ENCODE assay signal across 16 cellular contexts in genomic region chr4:156194896-156195295, GRCh38.
A peak's percentile ranks its signal among the peaks of the same experiment; 100 is the strongest.
DNase-seq lines count a peak whose midpoint lies in the region; ATAC-seq, FAIRE-seq and TF ChIP-seq lines count a peak whose summit lies in the region.
"Had no signal": no experiment of that assay in that cellular context is flagged by ENCODE, and none has a peak within 500 bp of the region (broad histone marks: within the 10 kb centered on the region; RNA-seq: fewer than 3 reads in every experiment).

No MANE protein-coding gene starts in this region.

- peaks cover 15% of the 10 kb centered on the region for H3F3A ChIP-seq in smooth muscle cell (ENCODE audit: low read depth)

- TF ChIP-seq CTCF in Panc1 (IDR thresholded peaks at IDR 0.05): no peak
- no peak for TF ChIP-seq CTCF in foreskin fibroblast (IDR thresholded peaks at IDR 0.05; ENCODE audit: low read depth, low read length)
- no peak for TF ChIP-seq CTCF in smooth muscle cell (IDR thresholded peaks at IDR 0.05; ENCODE audit: borderline replicate concordance, insufficient read depth, poor library complexity, severe bottlenecking)

- no peak for ATAC-seq in Panc1
- ATAC-seq in HG03039 (IDR thresholded peaks at IDR 0.05; ENCODE audit: unreplicated experiment): no peak
- ATAC-seq: K562 had no signal

- FAIRE-seq in GM12892 (lab: Jason Lieb, UNC): peak; percentile 54
- FAIRE-seq: D721Med, K562 had no signal

- WGBS in smooth muscle cell (ENCODE audit: low lambda C conversion rate): 94% methylated on average over 7 of the region's 7 CpGs

- intact Hi-C loops in Panc1 (cut with micrococcal nuclease; ENCODE audit: unreplicated experiment): no loop called here

- POLR2A ChIA-PET in Panc1 (lab: Charles Lee): no interaction called here

- no peaks in the 10 kb centered on the region for H3K9me3 ChIP-seq in Panc1 (ENCODE audit: control insufficient read depth, insufficient read depth, low read depth, low read length)
- H3K9me3 ChIP-seq in smooth muscle cell (replicated peaks; ENCODE audit: low read depth): no peaks in the 10 kb centered on the region
- H3K9me3 ChIP-seq: HAP-1 had no signal

- peak overlapping the region; percentile 17 for H3K4me2 ChIP-seq in smooth muscle cell

- H3K36me3 ChIP-seq in Panc1 (ENCODE audit: control insufficient read depth, insufficient read depth, low read length): no peaks in the 10 kb centered on the region
- no peaks in the 10 kb centered on the region for H3K36me3 ChIP-seq in smooth muscle cell (ENCODE audit: low read depth)
- H3K36me3 ChIP-seq: HAP-1 had no signal

- H3K27me3 ChIP-seq in Panc1 (ENCODE audit: control insufficient read depth, insufficient read depth, low read length) (no peaks in the 10 kb centered on the region), smooth muscle cell (ENCODE audit: low read depth) (no peaks in the 10 kb centered on the region)

- H4K20me1 ChIP-seq in smooth muscle cell (ENCODE audit: low read depth): no peaks in the 10 kb centered on the region

- in situ Hi-C loops in Panc1 (cut with HindIII; ENCODE audit: low pct_unique_long_range_greater_than_20kb, low sequenced_read_pairs): no loop called here

- H3K27ac ChIP-seq in Panc1 (ENCODE audit: low read length): no peak overlapping the region
- H3K27ac ChIP-seq in smooth muscle cell (ENCODE audit: low read depth): peak overlapping the region; percentile 98
- H3K27ac ChIP-seq: C4-2B had no signal

- no peak overlapping the region for H3K4me3 ChIP-seq in Panc1 (ENCODE audit: low read depth in 2 of 2, low read length in 2 of 2)
- no peak overlapping the region for H3K4me3 ChIP-seq in foreskin fibroblast (ENCODE audit: low read depth in 1 of 2, low read length in 2 of 2)
- H3K4me3 ChIP-seq in smooth muscle cell: no peak overlapping the region
- H3K4me3 ChIP-seq: HAP-1, K562 had no signal

- no TSS peak for BruUV-seq in Panc1 (replicated peaks; lab: Mats Ljungman, UMichigan)

- CTCF ChIA-PET in Panc1 (lab: Charles Lee): no interaction called here

- no peak overlapping the region for H2AFZ ChIP-seq in smooth muscle cell (ENCODE audit: low read depth)

- no peak for TF ChIP-seq POLR2A in GM12892 (IDR thresholded peaks at IDR 0.05; ENCODE audit: low read depth, low read length)

- H3K4me1 ChIP-seq in Panc1 (ENCODE audit: control insufficient read depth, insufficient read depth, low read length): no peaks in the 10 kb centered on the region
- peaks cover 22% of the 10 kb centered on the region for H3K4me1 ChIP-seq in smooth muscle cell (ENCODE audit: low read depth)

- DNase-seq in GM12892 (ENCODE audit: insufficient read length) (no peak), Panc1 (ENCODE audit: low read depth, low spot score) (peak; percentile 24), foreskin fibroblast (peak; percentile 2 to 17), smooth muscle cell (lab: John Stamatoyannopoulos, UW; ENCODE audit: unreplicated experiment) (no peak), DMS 273 treated with DMSO at 0.1 percent for 48 hours (lab: John Stamatoyannopoulos, UW) (no peak), NCI-H82 treated with DMSO at 0.1 percent for 48 hours (lab: John Stamatoyannopoulos, UW; ENCODE audit: unreplicated experiment) (no peak)
- DNase-seq: DMS79 treated with DMSO at 0.1 percent for 48 hours, MV-4-11, NCI-H1694 treated with DMSO at 0.1 percent for 48 hours, NCI-H748 treated with DMSO at 0.1 percent for 48 hours, RPMI8226 had no signal

- no peaks in the 10 kb centered on the region for H3K79me2 ChIP-seq in smooth muscle cell (ENCODE audit: low read depth)

- H3K9ac ChIP-seq in smooth muscle cell (ENCODE audit: low read depth): peak overlapping the region; percentile 17

Comparison
In these comparisons a context has a peak if more than half of its experiments do, and no peak if none do; other contexts are left out.
1. DNase-seq: peak in Panc1 (single experiment) and foreskin fibroblast (2 of 2); none in GM12892 (single experiment), smooth muscle cell (single experiment), DMS 273 treated with DMSO at 0.1 percent for 48 hours (single experiment) and NCI-H82 treated with DMSO at 0.1 percent for 48 hours (single experiment).